In genomic region chr20:23637282-23638221, GRCh38 we compare ENCODE assay signal across 8 cellular contexts. TPM values are rescaled to one million over a fixed set of nuclear protein-coding genes. Genes with fewer than 3 reads are reported as not detected.
DNase-seq lines count a peak whose midpoint lies in the region; ATAC-seq and TF ChIP-seq lines count a peak whose summit lies in the region.

Gene CST3, minus strand, starts transcription at chr20:23637955. Its CDS starts 93 bp downstream, at chr20:23637862.

- peaks cover 12% of the 10 kb centered on the region for H3K36me3 Mint-ChIP-seq in chondrocyte (ENCODE audit: low read depth)

- H3K27ac ChIP-seq in skeletal muscle tissue (ENCODE audit: low read depth, low read length) = peak within 1 kb of the TSS; percentile 95

- H3K9me3 ChIP-seq in skeletal muscle tissue (ENCODE audit: control insufficient read depth in 3 of 3, low read length in 3 of 3) = no peaks in the 10 kb centered on the region

- H3K4me1 Mint-ChIP-seq in chondrocyte (ENCODE audit: low read depth) = peaks cover 36% of the 10 kb centered on the region

- DNase-seq in ELR (ENCODE audit: low read depth) (peak; percentile 90), HuH-7.5 (ENCODE audit: low spot score) (peak; percentile 93), chondrocyte (ENCODE audit: low spot score) (peak; percentile 94), islet precursor cell (peak; percentile 94)
- no peak for DNase-seq in activated CD4-positive, CD25-positive, alpha-beta regulatory T cell (lab: John Stamatoyannopoulos, UW)

- H3K9me3 Mint-ChIP-seq in chondrocyte (ENCODE audit: low read depth) = no peaks in the 10 kb centered on the region

- no peaks in the 10 kb centered on the region for H3K27me3 Mint-ChIP-seq in chondrocyte (ENCODE audit: low read depth)

- peak within 1 kb of the TSS; percentile 89 for H3K4me3 Mint-ChIP-seq in chondrocyte (ENCODE audit: unreplicated experiment)

- H3K4me1 ChIP-seq in skeletal muscle tissue (ENCODE audit: control insufficient read depth in 3 of 3, insufficient read depth in 3 of 3, low read length in 3 of 3) = peaks cover 68 to 78% (median 77%) of the 10 kb centered on the region in 3 donors

- H3K9ac ChIP-seq in skeletal muscle tissue (ENCODE audit: low read depth in 1 of 3, low read length in 3 of 3) = peak within 1 kb of the TSS; percentile 83 to 96 (median 92)

- peak; percentile 58 for ATAC-seq in GM21526 (IDR thresholded peaks at IDR 0.05; ENCODE audit: low FRiP score, unreplicated experiment)

- H3K27me3 ChIP-seq in skeletal muscle tissue (ENCODE audit: control insufficient read depth in 3 of 3, insufficient read depth in 3 of 3, low read length in 3 of 3) = no peaks in the 10 kb centered on the region

- peak within 1 kb of the TSS; percentile 80 to 91 (median 86) for H3K4me3 ChIP-seq in skeletal muscle tissue (ENCODE audit: low read length in 3 of 3)

- H3K36me3 ChIP-seq in skeletal muscle tissue (ENCODE audit: control insufficient read depth in 3 of 3, insufficient read depth in 3 of 3, low read length in 3 of 3) = peaks cover 12 to 23% (median 13%) of the 10 kb centered on the region in 3 donors

- TF ChIP-seq CTCF in chondrocyte (IDR thresholded peaks at IDR 0.05) = peak; percentile 19

- peak within 1 kb of the TSS; percentile 86 for H3K27ac Mint-ChIP-seq in chondrocyte (ENCODE audit: unreplicated experiment)

TF ChIP-seq in PFSK-1, 5 proteins besides CTCF, POLR2A, EP300 and RAD21:
- TF ChIP-seq FOXP2 (optimal IDR thresholded peaks at IDR 0.05; ENCODE audit: borderline replicate concordance, extremely low read depth, extremely low read length, insufficient read depth) (no peak), POLR2AphosphoS5 (IDR thresholded peaks at IDR 0.05; ENCODE audit: low read depth, low read length) (peak; percentile 78), TAF1 (IDR thresholded peaks at IDR 0.05; ENCODE audit: borderline replicate concordance, insufficient read depth, low read length) (0 out of 2 replicates have a peak, but pooled peaks have one; percentile 48), SIN3A (IDR thresholded peaks at IDR 0.05; ENCODE audit: borderline replicate concordance, insufficient read depth, low read length) (0 out of 2 replicates have a peak, but pooled peaks have one; percentile 13)
- TF ChIP-seq, protein P1, sequence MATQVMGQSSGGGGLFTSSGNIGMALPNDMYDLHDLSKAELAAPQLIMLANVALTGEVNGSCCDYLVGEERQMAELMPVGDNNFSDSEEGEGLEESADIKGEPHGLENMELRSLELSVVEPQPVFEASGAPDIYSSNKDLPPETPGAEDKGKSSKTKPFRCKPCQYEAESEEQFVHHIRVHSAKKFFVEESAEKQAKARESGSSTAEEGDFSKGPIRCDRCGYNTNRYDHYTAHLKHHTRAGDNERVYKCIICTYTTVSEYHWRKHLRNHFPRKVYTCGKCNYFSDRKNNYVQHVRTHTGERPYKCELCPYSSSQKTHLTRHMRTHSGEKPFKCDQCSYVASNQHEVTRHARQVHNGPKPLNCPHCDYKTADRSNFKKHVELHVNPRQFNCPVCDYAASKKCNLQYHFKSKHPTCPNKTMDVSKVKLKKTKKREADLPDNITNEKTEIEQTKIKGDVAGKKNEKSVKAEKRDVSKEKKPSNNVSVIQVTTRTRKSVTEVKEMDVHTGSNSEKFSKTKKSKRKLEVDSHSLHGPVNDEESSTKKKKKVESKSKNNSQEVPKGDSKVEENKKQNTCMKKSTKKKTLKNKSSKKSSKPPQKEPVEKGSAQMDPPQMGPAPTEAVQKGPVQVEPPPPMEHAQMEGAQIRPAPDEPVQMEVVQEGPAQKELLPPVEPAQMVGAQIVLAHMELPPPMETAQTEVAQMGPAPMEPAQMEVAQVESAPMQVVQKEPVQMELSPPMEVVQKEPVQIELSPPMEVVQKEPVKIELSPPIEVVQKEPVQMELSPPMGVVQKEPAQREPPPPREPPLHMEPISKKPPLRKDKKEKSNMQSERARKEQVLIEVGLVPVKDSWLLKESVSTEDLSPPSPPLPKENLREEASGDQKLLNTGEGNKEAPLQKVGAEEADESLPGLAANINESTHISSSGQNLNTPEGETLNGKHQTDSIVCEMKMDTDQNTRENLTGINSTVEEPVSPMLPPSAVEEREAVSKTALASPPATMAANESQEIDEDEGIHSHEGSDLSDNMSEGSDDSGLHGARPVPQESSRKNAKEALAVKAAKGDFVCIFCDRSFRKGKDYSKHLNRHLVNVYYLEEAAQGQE (IDR thresholded peaks at IDR 0.05; ENCODE audit: insufficient read depth in 1 of 2, low read depth in 2 of 2, low read length in 2 of 2) = no peak

RNA-seq across cellular contexts. Expression of gene CST3, which starts in this region (rescaled TPM):
- 212 TPM for polyA plus RNA-seq in PFSK-1 (2012; ENCODE audit: insufficient read length, low read depth)
- total RNA-seq in chondrocyte (452 to 487 TPM (median 481 TPM) in 3 replicates), skeletal muscle tissue (50.1 TPM)

Comparison
In these comparisons a context has a peak if more than half of its experiments do, and no peak if none do; other contexts are left out.
1. DNase-seq: peak in ELR (single experiment), HuH-7.5 (single experiment), chondrocyte (single experiment) and islet precursor cell (single experiment); none in activated CD4-positive, CD25-positive, alpha-beta regulatory T cell (0 of 4).